Comparison of ENCODE assay signal across 8 cellular contexts in the genomic region with DNA sequence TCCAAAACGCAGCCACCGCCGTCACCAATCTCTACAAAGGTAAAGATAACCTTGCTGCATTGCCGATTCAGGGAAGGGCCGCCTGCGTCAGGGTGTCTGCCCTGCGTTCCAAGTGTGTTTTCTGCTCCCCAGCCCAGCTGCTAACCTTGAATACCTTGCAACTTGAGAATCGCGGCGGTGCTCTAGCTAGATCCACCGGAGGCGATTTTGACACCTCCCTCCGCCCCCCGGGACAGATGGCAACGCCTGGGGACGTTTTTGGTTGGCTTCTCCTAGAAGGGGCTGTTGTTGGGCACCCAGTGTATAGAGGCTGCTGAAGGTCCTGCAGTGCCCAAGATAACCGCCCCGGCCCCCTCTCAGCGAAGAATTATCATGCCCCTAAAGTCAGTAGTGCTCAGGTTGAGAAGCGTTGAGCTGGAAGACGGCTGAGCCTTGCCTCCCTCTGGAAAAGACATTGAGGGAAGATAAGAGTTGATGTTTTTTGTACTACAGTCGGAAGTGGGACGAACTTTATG. TPM values are rescaled to one million over a fixed set of nuclear protein-coding genes. Genes with fewer than 3 reads are reported as not detected.
A peak's percentile ranks its signal among the peaks of the same experiment; 100 is the strongest.
DNase-seq lines count a peak whose midpoint lies in the region; ATAC-seq and TF ChIP-seq lines count a peak whose summit lies in the region.

No MANE protein-coding gene starts in this region.

- no peak for TF ChIP-seq CTCF in C4-2B (conservative IDR thresholded peaks at IDR 0.05)
- TF ChIP-seq CTCF in MM.1S (IDR thresholded peaks at IDR 0.05; ENCODE audit: low read length): no peak
- no peak for TF ChIP-seq CTCF in gastroesophageal sphincter (IDR thresholded peaks at IDR 0.05)

- peaks cover 51% of the 10 kb centered on the region for H3K4me1 Mint-ChIP-seq in activated T-cell treated with anti-CD3 and anti-CD28 coated beads, Interleukin-2, amount 50 U/mL, for 72 hours (ENCODE audit: low read depth)

- ATAC-seq in activated T-cell treated with anti-CD3 and anti-CD28 coated beads, Interleukin-2, amount 50 U/mL, for 72 hours (replicated peaks in 1 of 2): no peak
- no peak for ATAC-seq in gastroesophageal sphincter

- H3K4me3 Mint-ChIP-seq in activated T-cell treated with anti-CD3 and anti-CD28 coated beads, Interleukin-2, amount 50 U/mL, for 72 hours: peak overlapping the region; percentile 88 to 100

- H3K27me3 Mint-ChIP-seq in activated T-cell treated with anti-CD3 and anti-CD28 coated beads, Interleukin-2, amount 50 U/mL, for 72 hours (ENCODE audit: low read depth): no peaks in the 10 kb centered on the region

- H2AFZ ChIP-seq in MM.1S (ENCODE audit: low read length): no peak overlapping the region

- H3K9me3 ChIP-seq in MM.1S (replicated peaks; ENCODE audit: insufficient read depth, low read length) (no peaks in the 10 kb centered on the region), gastroesophageal sphincter (no peaks in the 10 kb centered on the region)

- peaks cover 19% of the 10 kb centered on the region for H3F3A ChIP-seq in MM.1S (ENCODE audit: insufficient read depth, low read length)

- peaks cover 45% of the 10 kb centered on the region for H4K20me1 ChIP-seq in MM.1S (ENCODE audit: insufficient read depth, low read length)

- H3K9me2 ChIP-seq in MM.1S (replicated peaks; ENCODE audit: insufficient read depth, low read length): no peaks in the 10 kb centered on the region

- H3K9me3 Mint-ChIP-seq in activated T-cell treated with anti-CD3 and anti-CD28 coated beads, Interleukin-2, amount 50 U/mL, for 72 hours: no peaks in the 10 kb centered on the region

- 0% methylated on average over 3 to 5 of the region's 23 CpGs for whole genome bisulfite sequencing in gastroesophageal sphincter (ENCODE audit: low coverage in 1 of 2), 2 donors

- DNase-seq in MM.1S: peak; percentile 48
- DNase-seq in activated T-cell treated with anti-CD3 and anti-CD28 coated beads, Interleukin-2, amount 50 U/mL, for 72 hours: peak; percentile 32 to 35
- no peak for DNase-seq in iPS-NIHi7 (ENCODE audit: extremely low spot score)
- no peak for DNase-seq in pons (ENCODE audit: low spot score)
- no peak for DNase-seq in cerebellar cortex (ENCODE audit: low spot score)

- H3K27me3 ChIP-seq in MM.1S (replicated peaks; ENCODE audit: insufficient read depth, low read length) (no peaks in the 10 kb centered on the region), gastroesophageal sphincter (no peaks in the 10 kb centered on the region), rectal smooth muscle tissue (ENCODE audit: control insufficient read depth, insufficient read depth, low read length) (no peaks in the 10 kb centered on the region)

- H3K27ac Mint-ChIP-seq in activated T-cell treated with anti-CD3 and anti-CD28 coated beads, Interleukin-2, amount 50 U/mL, for 72 hours: peak overlapping the region; percentile 99

- peak overlapping the region; percentile 74 for H3K4me3 ChIP-seq in MM.1S (ENCODE audit: low read length)
- H3K4me3 ChIP-seq in gastroesophageal sphincter: peak overlapping the region; percentile 88 to 91
- H3K4me3 ChIP-seq in rectal smooth muscle tissue (ENCODE audit: low read length): peak overlapping the region; percentile 82

- peaks cover 65% of the 10 kb centered on the region for H3K79me2 ChIP-seq in MM.1S (ENCODE audit: low read length)

- H3K4me1 ChIP-seq in MM.1S (ENCODE audit: low read length) (peaks cover 24% of the 10 kb centered on the region), gastroesophageal sphincter (peaks cover 4 to 65% (median 35%) of the 10 kb centered on the region in 3 donors), rectal smooth muscle tissue (ENCODE audit: control insufficient read depth, insufficient read depth, low read length) (peaks cover 22% of the 10 kb centered on the region)

- H3K27ac ChIP-seq in C4-2B (peak overlapping the region; percentile 98), MM.1S (ENCODE audit: low read length) (peak overlapping the region; percentile 68; the same call in 1 of the 2 replicates), gastroesophageal sphincter (peak overlapping the region; percentile 96 to 100 (median 98)), rectal smooth muscle tissue (ENCODE audit: low read depth, low read length) (peak overlapping the region; percentile 97)

- H3K36me3 Mint-ChIP-seq in activated T-cell treated with anti-CD3 and anti-CD28 coated beads, Interleukin-2, amount 50 U/mL, for 72 hours (ENCODE audit: insufficient read depth in 2 of 2): peaks cover 25 to 46% of the 10 kb centered on the region in 2 donors

- TF ChIP-seq EP300 in gastroesophageal sphincter (IDR thresholded peaks at IDR 0.05): no peak

- H3K36me3 ChIP-seq in MM.1S (replicated peaks; ENCODE audit: insufficient read depth, low read length) (peaks cover 10% of the 10 kb centered on the region; the same call in 1 of the 2 replicates), gastroesophageal sphincter (peaks cover 0 to 16% of the 10 kb centered on the region in 2 donors), rectal smooth muscle tissue (ENCODE audit: control insufficient read depth, insufficient read depth, low read length) (no peaks in the 10 kb centered on the region)

- no peak for TF ChIP-seq POLR2A in gastroesophageal sphincter (IDR thresholded peaks at IDR 0.05)

- peak overlapping the region; percentile 91 for H3K9ac ChIP-seq in MM.1S (ENCODE audit: low read length)
- peak overlapping the region; percentile 50 for H3K9ac ChIP-seq in rectal smooth muscle tissue (ENCODE audit: low read length)

- H3K4me2 ChIP-seq in MM.1S (ENCODE audit: low read depth, low read length): peak overlapping the region; percentile 96

RNA-seq across cellular contexts. Expression of gene HAPSTR1, which starts 1.6 kb away (rescaled TPM):
- total RNA-seq in activated T-cell treated with anti-CD3 and anti-CD28 coated beads, Interleukin-2, amount 50 U/mL, for 72 hours: 10 to 100 TPM; 81.5 to 82.3 TPM
- 10 to 100 TPM; 58.9 to 78.3 (median 64.7) TPM for total RNA-seq in gastroesophageal sphincter

Comparison
In these comparisons a context has a peak if more than half of its experiments do, and no peak if none do; other contexts are left out.
1. DNase-seq: peak in MM.1S (single experiment) and activated T-cell treated with anti-CD3 and anti-CD28 coated beads, Interleukin-2, amount 50 U/mL, for 72 hours (2 of 2); none in iPS-NIHi7 (single experiment), pons (single experiment) and cerebellar cortex (single experiment).
2. Peak in every context shown above with its lines, with median percentiles within 50 percentile points of each other: H3K27ac ChIP-seq and H3K4me3 ChIP-seq.